4 cellular contexts compared by ENCODE assay signal in genomic region chr1:148532158-148532557, GRCh38. TPM values are rescaled to one million over a fixed set of nuclear protein-coding genes. Genes with fewer than 3 reads are reported as not detected.
"Had no signal": no experiment of that assay in that cellular context is flagged by ENCODE, and none has a peak within 500 bp of the region (broad histone marks: within the 10 kb centered on the region; RNA-seq: fewer than 3 reads in every experiment).

No MANE protein-coding gene starts in this region.

RNA-seq across cellular contexts. Expression of gene PPIAL4G, which starts 49.1 kb away (rescaled TPM):
- total RNA-seq: chondrocyte, PC-3, RPMI7951 had no signal
- polyA plus RNA-seq: aorta had no signal
